2 cellular contexts compared by ENCODE assay signal in the genomic region with DNA sequence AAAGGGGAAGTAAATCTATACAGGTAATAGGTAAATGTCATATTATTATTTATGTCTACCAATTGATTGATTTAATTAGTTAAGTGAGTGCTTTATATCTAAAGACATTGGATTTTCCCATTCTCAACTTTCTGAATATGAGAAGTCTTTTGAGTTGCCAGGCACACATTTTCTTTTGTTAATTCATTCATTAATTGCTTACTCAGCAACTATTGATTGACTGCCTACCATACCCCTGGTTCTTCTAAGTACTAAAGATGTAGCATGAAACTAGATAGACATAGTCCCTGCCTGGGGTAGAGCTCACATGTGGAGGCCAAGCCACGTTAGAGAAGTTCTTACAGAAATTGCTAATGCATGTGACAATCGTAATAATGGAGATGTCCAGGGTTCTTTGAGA.
TF ChIP-seq lines count a peak whose summit lies in the region.

No MANE protein-coding gene starts in this region.

TF ChIP-seq in HepG2, 621 proteins besides CTCF, POLR2A, EP300 and RAD21 (continued from another document):
- TF ChIP-seq, protein P1, sequence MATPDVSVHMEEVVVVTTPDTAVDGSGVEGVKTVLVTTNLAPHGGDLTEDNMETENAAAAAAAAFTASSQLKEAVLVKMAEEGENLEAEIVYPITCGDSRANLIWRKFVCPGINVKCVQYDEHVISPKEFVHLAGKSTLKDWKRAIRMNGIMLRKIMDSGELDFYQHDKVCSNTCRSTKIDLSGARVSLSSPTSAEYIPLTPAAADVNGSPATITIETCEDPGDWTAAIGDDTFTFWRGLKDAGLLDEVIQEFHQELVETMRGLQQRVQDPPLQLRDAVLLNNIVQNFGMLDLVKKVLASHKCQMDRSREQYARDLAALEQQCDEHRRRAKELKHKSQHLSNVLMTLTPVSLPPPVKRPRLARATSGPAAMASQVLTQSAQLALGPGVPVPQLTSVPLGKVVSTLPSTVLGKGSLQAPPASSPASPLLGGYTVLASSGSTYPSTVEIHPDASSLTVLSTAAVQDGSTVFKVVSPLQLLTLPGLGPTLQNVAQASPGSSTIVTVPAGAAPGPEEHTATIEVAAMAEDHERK (CRISPR knock-in tag; IDR thresholded peaks at IDR 0.05; ENCODE audit: low read depth), result no peak
- peak; percentile 83 to 96; a peak in 3 of 4 replicates for TF ChIP-seq MAFK (conservative IDR thresholded peaks at IDR 0.05 in 1 of 2, IDR thresholded peaks at IDR 0.05 in 1 of 2; ENCODE audit: low read length in 2 of 2)
- TF ChIP-seq CC2D1A (CRISPR knock-in tag; IDR thresholded peaks at IDR 0.05), result no peak
- TF ChIP-seq, protein P2, sequence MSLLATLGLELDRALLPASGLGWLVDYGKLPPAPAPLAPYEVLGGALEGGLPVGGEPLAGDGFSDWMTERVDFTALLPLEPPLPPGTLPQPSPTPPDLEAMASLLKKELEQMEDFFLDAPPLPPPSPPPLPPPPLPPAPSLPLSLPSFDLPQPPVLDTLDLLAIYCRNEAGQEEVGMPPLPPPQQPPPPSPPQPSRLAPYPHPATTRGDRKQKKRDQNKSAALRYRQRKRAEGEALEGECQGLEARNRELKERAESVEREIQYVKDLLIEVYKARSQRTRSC (CRISPR knock-in tag; IDR thresholded peaks at IDR 0.05; ENCODE audit: low read depth), result no peak
- TF ChIP-seq, protein P3, sequence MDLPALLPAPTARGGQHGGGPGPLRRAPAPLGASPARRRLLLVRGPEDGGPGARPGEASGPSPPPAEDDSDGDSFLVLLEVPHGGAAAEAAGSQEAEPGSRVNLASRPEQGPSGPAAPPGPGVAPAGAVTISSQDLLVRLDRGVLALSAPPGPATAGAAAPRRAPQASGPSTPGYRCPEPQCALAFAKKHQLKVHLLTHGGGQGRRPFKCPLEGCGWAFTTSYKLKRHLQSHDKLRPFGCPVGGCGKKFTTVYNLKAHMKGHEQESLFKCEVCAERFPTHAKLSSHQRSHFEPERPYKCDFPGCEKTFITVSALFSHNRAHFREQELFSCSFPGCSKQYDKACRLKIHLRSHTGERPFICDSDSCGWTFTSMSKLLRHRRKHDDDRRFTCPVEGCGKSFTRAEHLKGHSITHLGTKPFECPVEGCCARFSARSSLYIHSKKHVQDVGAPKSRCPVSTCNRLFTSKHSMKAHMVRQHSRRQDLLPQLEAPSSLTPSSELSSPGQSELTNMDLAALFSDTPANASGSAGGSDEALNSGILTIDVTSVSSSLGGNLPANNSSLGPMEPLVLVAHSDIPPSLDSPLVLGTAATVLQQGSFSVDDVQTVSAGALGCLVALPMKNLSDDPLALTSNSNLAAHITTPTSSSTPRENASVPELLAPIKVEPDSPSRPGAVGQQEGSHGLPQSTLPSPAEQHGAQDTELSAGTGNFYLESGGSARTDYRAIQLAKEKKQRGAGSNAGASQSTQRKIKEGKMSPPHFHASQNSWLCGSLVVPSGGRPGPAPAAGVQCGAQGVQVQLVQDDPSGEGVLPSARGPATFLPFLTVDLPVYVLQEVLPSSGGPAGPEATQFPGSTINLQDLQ (CRISPR knock-in tag; IDR thresholded peaks at IDR 0.05), result no peak
- TF ChIP-seq MYNN (CRISPR knock-in tag; IDR thresholded peaks at IDR 0.05; ENCODE audit: low read depth), result no peak
- TF ChIP-seq GTF2F1 (IDR thresholded peaks at IDR 0.05; ENCODE audit: low read length), result no peak
- no peak for TF ChIP-seq PHF20 (CRISPR knock-in tag; IDR thresholded peaks at IDR 0.05)
- TF ChIP-seq, protein P4, sequence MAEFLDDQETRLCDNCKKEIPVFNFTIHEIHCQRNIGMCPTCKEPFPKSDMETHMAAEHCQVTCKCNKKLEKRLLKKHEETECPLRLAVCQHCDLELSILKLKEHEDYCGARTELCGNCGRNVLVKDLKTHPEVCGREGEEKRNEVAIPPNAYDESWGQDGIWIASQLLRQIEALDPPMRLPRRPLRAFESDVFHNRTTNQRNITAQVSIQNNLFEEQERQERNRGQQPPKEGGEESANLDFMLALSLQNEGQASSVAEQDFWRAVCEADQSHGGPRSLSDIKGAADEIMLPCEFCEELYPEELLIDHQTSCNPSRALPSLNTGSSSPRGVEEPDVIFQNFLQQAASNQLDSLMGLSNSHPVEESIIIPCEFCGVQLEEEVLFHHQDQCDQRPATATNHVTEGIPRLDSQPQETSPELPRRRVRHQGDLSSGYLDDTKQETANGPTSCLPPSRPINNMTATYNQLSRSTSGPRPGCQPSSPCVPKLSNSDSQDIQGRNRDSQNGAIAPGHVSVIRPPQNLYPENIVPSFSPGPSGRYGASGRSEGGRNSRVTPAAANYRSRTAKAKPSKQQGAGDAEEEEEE (CRISPR knock-in tag; IDR thresholded peaks at IDR 0.05; ENCODE audit: borderline replicate concordance), result no peak
- no peak for TF ChIP-seq ZNF563 (CRISPR knock-in tag; IDR thresholded peaks at IDR 0.05)
- TF ChIP-seq NKX3-1 (CRISPR knock-in tag; IDR thresholded peaks at IDR 0.05), result no peak
- TF ChIP-seq, protein P5, sequence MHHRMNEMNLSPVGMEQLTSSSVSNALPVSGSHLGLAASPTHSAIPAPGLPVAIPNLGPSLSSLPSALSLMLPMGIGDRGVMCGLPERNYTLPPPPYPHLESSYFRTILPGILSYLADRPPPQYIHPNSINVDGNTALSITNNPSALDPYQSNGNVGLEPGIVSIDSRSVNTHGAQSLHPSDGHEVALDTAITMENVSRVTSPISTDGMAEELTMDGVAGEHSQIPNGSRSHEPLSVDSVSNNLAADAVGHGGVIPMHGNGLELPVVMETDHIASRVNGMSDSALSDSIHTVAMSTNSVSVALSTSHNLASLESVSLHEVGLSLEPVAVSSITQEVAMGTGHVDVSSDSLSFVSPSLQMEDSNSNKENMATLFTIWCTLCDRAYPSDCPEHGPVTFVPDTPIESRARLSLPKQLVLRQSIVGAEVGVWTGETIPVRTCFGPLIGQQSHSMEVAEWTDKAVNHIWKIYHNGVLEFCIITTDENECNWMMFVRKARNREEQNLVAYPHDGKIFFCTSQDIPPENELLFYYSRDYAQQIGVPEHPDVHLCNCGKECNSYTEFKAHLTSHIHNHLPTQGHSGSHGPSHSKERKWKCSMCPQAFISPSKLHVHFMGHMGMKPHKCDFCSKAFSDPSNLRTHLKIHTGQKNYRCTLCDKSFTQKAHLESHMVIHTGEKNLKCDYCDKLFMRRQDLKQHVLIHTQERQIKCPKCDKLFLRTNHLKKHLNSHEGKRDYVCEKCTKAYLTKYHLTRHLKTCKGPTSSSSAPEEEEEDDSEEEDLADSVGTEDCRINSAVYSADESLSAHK (CRISPR knock-in tag; IDR thresholded peaks at IDR 0.05; ENCODE audit: borderline replicate concordance), result no peak

TF ChIP-seq in K562, 482 proteins besides CTCF, POLR2A, EP300 and RAD21 (continued from another document and continues in another):
- TF ChIP-seq, protein P6, sequence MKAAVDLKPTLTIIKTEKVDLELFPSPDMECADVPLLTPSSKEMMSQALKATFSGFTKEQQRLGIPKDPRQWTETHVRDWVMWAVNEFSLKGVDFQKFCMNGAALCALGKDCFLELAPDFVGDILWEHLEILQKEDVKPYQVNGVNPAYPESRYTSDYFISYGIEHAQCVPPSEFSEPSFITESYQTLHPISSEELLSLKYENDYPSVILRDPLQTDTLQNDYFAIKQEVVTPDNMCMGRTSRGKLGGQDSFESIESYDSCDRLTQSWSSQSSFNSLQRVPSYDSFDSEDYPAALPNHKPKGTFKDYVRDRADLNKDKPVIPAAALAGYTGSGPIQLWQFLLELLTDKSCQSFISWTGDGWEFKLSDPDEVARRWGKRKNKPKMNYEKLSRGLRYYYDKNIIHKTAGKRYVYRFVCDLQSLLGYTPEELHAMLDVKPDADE (conservative IDR thresholded peaks at IDR 0.05; ENCODE audit: control insufficient read depth, low read depth, low read length), result no peak
- TF ChIP-seq, protein P7, sequence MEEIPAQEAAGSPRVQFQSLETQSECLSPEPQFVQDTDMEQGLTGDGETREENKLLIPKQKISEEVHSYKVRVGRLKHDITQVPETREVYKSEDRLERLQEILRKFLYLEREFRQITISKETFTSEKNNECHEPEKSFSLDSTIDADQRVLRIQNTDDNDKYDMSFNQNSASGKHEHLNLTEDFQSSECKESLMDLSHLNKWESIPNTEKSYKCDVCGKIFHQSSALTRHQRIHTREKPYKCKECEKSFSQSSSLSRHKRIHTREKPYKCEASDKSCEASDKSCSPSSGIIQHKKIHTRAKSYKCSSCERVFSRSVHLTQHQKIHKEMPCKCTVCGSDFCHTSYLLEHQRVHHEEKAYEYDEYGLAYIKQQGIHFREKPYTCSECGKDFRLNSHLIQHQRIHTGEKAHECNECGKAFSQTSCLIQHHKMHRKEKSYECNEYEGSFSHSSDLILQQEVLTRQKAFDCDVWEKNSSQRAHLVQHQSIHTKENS (CRISPR knock-in tag; IDR thresholded peaks at IDR 0.05), result no peak
- TF ChIP-seq BHLHE40 (IDR thresholded peaks at IDR 0.05; ENCODE audit: low read length) (no peak), ZBTB1 (CRISPR knock-in tag; IDR thresholded peaks at IDR 0.05; ENCODE audit: borderline replicate concordance, low read depth) (no peak), ELF2 (CRISPR knock-in tag; IDR thresholded peaks at IDR 0.05) (no peak), ETV5 (CRISPR knock-in tag; IDR thresholded peaks at IDR 0.05; ENCODE audit: low read depth) (no peak), MAFK (IDR thresholded peaks at IDR 0.05; ENCODE audit: low read length) (peak; percentile 85), RB1 (IDR thresholded peaks at IDR 0.05; ENCODE audit: low read depth) (no peak), CHD4 (IDR thresholded peaks at IDR 0.05; ENCODE audit: insufficient read depth, insufficient replicate concordance, low read depth, low read length, poor library complexity, severe bottlenecking) (no peak), SRSF7 (optimal IDR thresholded peaks at IDR 0.05; ENCODE audit: low read depth, low read length) (no peak), GTF2A2 (tag; IDR thresholded peaks at IDR 0.05) (no peak), MCM7 (IDR thresholded peaks at IDR 0.05) (no peak), GATAD2B (IDR thresholded peaks at IDR 0.05; ENCODE audit: borderline replicate concordance) (no peak), ZNF316 (IDR thresholded peaks at IDR 0.05) (peak; percentile 76), HDAC6 (IDR thresholded peaks at IDR 0.05; ENCODE audit: low read depth, low read length) (no peak), SMARCA5 (IDR thresholded peaks at IDR 0.05) (no peak), ETV1 (tag; conservative IDR thresholded peaks at IDR 0.05; ENCODE audit: low read depth) (no peak), BRCA1 (IDR thresholded peaks at IDR 0.05) (no peak), BRCA1 (CRISPR knock-in tag; IDR thresholded peaks at IDR 0.05) (no peak), C11orf30 (IDR thresholded peaks at IDR 0.05; ENCODE audit: low read depth) (peak; percentile 63; the same call in 1 of the 2 replicates)
- TF ChIP-seq, protein P8, sequence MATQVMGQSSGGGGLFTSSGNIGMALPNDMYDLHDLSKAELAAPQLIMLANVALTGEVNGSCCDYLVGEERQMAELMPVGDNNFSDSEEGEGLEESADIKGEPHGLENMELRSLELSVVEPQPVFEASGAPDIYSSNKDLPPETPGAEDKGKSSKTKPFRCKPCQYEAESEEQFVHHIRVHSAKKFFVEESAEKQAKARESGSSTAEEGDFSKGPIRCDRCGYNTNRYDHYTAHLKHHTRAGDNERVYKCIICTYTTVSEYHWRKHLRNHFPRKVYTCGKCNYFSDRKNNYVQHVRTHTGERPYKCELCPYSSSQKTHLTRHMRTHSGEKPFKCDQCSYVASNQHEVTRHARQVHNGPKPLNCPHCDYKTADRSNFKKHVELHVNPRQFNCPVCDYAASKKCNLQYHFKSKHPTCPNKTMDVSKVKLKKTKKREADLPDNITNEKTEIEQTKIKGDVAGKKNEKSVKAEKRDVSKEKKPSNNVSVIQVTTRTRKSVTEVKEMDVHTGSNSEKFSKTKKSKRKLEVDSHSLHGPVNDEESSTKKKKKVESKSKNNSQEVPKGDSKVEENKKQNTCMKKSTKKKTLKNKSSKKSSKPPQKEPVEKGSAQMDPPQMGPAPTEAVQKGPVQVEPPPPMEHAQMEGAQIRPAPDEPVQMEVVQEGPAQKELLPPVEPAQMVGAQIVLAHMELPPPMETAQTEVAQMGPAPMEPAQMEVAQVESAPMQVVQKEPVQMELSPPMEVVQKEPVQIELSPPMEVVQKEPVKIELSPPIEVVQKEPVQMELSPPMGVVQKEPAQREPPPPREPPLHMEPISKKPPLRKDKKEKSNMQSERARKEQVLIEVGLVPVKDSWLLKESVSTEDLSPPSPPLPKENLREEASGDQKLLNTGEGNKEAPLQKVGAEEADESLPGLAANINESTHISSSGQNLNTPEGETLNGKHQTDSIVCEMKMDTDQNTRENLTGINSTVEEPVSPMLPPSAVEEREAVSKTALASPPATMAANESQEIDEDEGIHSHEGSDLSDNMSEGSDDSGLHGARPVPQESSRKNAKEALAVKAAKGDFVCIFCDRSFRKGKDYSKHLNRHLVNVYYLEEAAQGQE (CRISPR knock-in tag; IDR thresholded peaks at IDR 0.05; ENCODE audit: low read depth), result no peak
- TF ChIP-seq, protein P9, sequence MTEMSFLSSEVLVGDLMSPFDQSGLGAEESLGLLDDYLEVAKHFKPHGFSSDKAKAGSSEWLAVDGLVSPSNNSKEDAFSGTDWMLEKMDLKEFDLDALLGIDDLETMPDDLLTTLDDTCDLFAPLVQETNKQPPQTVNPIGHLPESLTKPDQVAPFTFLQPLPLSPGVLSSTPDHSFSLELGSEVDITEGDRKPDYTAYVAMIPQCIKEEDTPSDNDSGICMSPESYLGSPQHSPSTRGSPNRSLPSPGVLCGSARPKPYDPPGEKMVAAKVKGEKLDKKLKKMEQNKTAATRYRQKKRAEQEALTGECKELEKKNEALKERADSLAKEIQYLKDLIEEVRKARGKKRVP (CRISPR knock-in tag; IDR thresholded peaks at IDR 0.05), result no peak
- TF ChIP-seq, protein P10, sequence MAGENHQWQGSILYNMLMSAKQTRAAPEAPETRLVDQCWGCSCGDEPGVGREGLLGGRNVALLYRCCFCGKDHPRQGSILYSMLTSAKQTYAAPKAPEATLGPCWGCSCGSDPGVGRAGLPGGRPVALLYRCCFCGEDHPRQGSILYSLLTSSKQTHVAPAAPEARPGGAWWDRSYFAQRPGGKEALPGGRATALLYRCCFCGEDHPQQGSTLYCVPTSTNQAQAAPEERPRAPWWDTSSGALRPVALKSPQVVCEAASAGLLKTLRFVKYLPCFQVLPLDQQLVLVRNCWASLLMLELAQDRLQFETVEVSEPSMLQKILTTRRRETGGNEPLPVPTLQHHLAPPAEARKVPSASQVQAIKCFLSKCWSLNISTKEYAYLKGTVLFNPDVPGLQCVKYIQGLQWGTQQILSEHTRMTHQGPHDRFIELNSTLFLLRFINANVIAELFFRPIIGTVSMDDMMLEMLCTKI (IDR thresholded peaks at IDR 0.05; ENCODE audit: partially characterized antibody), result no peak
- TF ChIP-seq, protein P11, sequence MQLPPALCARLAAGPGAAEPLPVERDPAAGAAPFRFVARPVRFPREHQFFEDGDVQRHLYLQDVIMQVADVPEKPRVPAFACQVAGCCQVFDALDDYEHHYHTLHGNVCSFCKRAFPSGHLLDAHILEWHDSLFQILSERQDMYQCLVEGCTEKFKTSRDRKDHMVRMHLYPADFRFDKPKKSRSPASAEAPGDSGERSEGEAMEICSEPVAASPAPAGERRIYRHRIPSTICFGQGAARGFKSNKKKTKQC (CRISPR knock-in tag; IDR thresholded peaks at IDR 0.05), result no peak
- TF ChIP-seq, protein P12, sequence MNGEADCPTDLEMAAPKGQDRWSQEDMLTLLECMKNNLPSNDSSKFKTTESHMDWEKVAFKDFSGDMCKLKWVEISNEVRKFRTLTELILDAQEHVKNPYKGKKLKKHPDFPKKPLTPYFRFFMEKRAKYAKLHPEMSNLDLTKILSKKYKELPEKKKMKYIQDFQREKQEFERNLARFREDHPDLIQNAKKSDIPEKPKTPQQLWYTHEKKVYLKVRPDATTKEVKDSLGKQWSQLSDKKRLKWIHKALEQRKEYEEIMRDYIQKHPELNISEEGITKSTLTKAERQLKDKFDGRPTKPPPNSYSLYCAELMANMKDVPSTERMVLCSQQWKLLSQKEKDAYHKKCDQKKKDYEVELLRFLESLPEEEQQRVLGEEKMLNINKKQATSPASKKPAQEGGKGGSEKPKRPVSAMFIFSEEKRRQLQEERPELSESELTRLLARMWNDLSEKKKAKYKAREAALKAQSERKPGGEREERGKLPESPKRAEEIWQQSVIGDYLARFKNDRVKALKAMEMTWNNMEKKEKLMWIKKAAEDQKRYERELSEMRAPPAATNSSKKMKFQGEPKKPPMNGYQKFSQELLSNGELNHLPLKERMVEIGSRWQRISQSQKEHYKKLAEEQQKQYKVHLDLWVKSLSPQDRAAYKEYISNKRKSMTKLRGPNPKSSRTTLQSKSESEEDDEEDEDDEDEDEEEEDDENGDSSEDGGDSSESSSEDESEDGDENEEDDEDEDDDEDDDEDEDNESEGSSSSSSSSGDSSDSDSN (IDR thresholded peaks at IDR 0.05; ENCODE audit: borderline replicate concordance in 1 of 2, low read depth in 2 of 2, low read length in 2 of 2), result no peak
